10 cellular contexts compared by ENCODE assay signal in the genomic region with DNA sequence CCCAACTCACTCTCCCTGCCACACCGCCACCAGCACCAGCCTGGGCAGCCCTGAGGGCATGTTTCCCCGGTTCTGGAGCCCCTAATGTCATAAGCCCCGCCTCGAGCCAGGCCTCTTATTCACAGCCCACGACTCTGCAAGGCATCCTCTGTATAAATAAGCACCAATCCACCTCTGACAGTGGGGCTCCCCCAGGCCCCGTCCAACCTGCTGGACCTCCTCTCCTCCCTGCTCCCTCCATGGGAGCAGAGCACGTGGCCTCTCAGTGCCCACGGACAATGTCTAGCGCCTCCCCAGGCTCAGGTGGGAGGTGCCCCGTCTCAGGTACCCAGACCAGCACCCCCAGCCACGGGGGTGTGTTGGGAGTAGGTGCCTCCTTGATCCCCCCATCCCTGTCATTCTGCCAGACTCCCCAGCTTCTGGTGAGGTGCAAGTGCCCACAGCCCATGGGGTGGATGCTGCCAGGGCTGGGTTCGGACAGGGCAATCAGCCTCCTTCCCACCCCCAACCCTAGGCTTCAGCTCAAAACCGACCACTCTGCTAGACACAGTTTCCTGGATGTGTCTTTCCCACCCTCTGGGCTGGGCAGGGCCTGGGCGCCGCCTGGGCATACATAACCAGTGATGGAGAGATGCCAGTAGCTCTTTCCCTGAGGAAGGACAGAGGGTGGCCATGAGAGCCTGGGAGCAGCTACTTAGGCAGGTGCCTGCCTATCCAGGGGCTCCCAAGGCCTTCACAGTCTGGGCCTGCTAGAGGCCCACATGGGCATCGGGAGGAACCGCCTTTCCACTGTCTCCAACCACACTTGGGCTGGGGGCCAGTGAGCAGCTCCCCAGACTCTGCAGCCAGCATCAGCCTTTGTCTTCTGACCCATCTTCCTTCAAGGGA. TPM values are rescaled to one million over a fixed set of nuclear protein-coding genes. Genes with fewer than 3 reads are reported as not detected.
DNase-seq lines count a peak whose midpoint lies in the region; ATAC-seq and TF ChIP-seq lines count a peak whose summit lies in the region.
"Had no signal": no experiment of that assay in that cellular context is flagged by ENCODE, and none has a peak within 500 bp of the region (broad histone marks: within the 10 kb centered on the region; RNA-seq: fewer than 3 reads in every experiment).

No MANE protein-coding gene starts in this region.

- WGBS in hepatocyte (ENCODE audit: low lambda C conversion rate, missing lambda C conversion rate), result 50% methylated on average over 17 of the region's 17 CpGs

- H3K9me3 ChIP-seq in OCI-LY7 (ENCODE audit: low read length) (no peaks in the 10 kb centered on the region), hepatocyte (ENCODE audit: low read depth) (no peaks in the 10 kb centered on the region)

- H3K36me3 ChIP-seq in OCI-LY7 (ENCODE audit: insufficient read depth, low read length) (no peaks in the 10 kb centered on the region), hepatocyte (replicated peaks; ENCODE audit: insufficient read depth, low read depth) (no peaks in the 10 kb centered on the region)

- no peaks in the 10 kb centered on the region for H3K9me3 Mint-ChIP-seq in activated naive CD4-positive, alpha-beta T cell treated with anti-CD3 and anti-CD28 coated beads, Interleukin-2, amount 50 U/mL, for 24 hours
- peaks cover 3% of the 10 kb centered on the region in 2 donors for H3K9me3 Mint-ChIP-seq in stimulated activated naive B cell treated with anti-CD40 and anti-IgM and Interleukin-4, amounts not matched to agents 10 μg/mL and 1 μg/mL and 100 μg/mL, for 72 hours

- CTCF ChIA-PET in OCI-LY7 (lab: Charles Lee; ENCODE audit: unreplicated experiment), result interaction anchor here (0.6 to 1.2 kb wide), 2 partner anchors 21 to 126 kb away, joined by 3 to 4 read pairs; no protein-coding TSS in a partner anchor

- ATAC-seq in stimulated activated naive B cell treated with anti-CD40 and anti-IgM and Interleukin-4, amounts not matched to agents 10 μg/mL and 1 μg/mL and 100 μg/mL, for 72 hours (replicated peaks), result no peak
- ATAC-seq in HG03135 (IDR thresholded peaks at IDR 0.05; ENCODE audit: unreplicated experiment), result no peak

- H3K4me1 ChIP-seq in OCI-LY7 (ENCODE audit: insufficient read depth, low read length, poor library complexity, severe bottlenecking) (peaks cover 18% of the 10 kb centered on the region), hepatocyte (ENCODE audit: insufficient read depth) (peaks cover 4% of the 10 kb centered on the region)

- DNase-seq in activated naive CD4-positive, alpha-beta T cell treated with Interleukin-2 at 50 U/mL for 16 hours, result no peak
- DNase-seq in OCI-LY7 (ENCODE audit: low spot score), result peak; percentile 33
- peak; percentile 36 for DNase-seq in hepatocyte (ENCODE audit: low spot score)
- DNase-seq in stimulated activated naive B cell treated with anti-CD40 and anti-IgM and Interleukin-4, amounts not matched to agents 10 μg/mL and 1 μg/mL and 100 μg/mL, for 72 hours, result no peak
- no peak for DNase-seq in stimulated activated CD8-positive, alpha-beta memory T cell treated with anti-CD3 and anti-CD28 coated beads, Interleukin-4, amount 100 ng/mL, for 48 hours
- DNase-seq in HUDEP-2 (lab: John Stamatoyannopoulos, UW; ENCODE audit: unreplicated experiment in 76 of 76), result no peak

- POLR2A ChIA-PET in OCI-LY7 (lab: Charles Lee), result interaction anchor here (0.6 kb wide), 1 partner anchor 35 kb away, joined by 4 read pairs; no protein-coding TSS in a partner anchor

- H3K36me3 Mint-ChIP-seq in activated naive CD4-positive, alpha-beta T cell treated with anti-CD3 and anti-CD28 coated beads, Interleukin-2, amount 50 U/mL, for 24 hours, result no peaks in the 10 kb centered on the region
- H3K36me3 Mint-ChIP-seq in stimulated activated naive B cell treated with anti-CD40 and anti-IgM and Interleukin-4, amounts not matched to agents 10 μg/mL and 1 μg/mL and 100 μg/mL, for 72 hours, result peaks cover 3 to 4% of the 10 kb centered on the region in 2 donors

- peak; percentile 62 for TF ChIP-seq CTCF in OCI-LY7 (conservative IDR thresholded peaks at IDR 0.05; ENCODE audit: low read length)
- TF ChIP-seq CTCF in hepatocyte (IDR thresholded peaks at IDR 0.05; ENCODE audit: poor library complexity), result peak; percentile 10

- peak overlapping the region; percentile 35 for H3K27ac Mint-ChIP-seq in activated naive CD4-positive, alpha-beta T cell treated with anti-CD3 and anti-CD28 coated beads, Interleukin-2, amount 50 U/mL, for 24 hours
- no peak overlapping the region for H3K27ac Mint-ChIP-seq in stimulated activated naive B cell treated with anti-CD40 and anti-IgM and Interleukin-4, amounts not matched to agents 10 μg/mL and 1 μg/mL and 100 μg/mL, for 72 hours

- H3K27ac ChIP-seq in OCI-LY7 (ENCODE audit: low read depth, low read length, poor library complexity, severe bottlenecking) (no peak overlapping the region), hepatocyte (no peak overlapping the region)

- H3K9me2 ChIP-seq in OCI-LY7 (ENCODE audit: insufficient read depth, low read length) (no peaks in the 10 kb centered on the region), hepatocyte (replicated peaks; ENCODE audit: insufficient read depth) (no peaks in the 10 kb centered on the region)

- peaks cover 19% of the 10 kb centered on the region for H3K27me3 ChIP-seq in hepatocyte

- BruUV-seq in OCI-LY7 (replicated peaks; lab: Mats Ljungman, UMichigan), result no TSS peak

- H4K20me1 ChIP-seq in OCI-LY7 (ENCODE audit: insufficient read depth, low read length) (no peaks in the 10 kb centered on the region), hepatocyte (ENCODE audit: insufficient read depth, poor library complexity, severe bottlenecking) (no peaks in the 10 kb centered on the region)

- H3K4me2 ChIP-seq in OCI-LY7 (ENCODE audit: low read length), result peak overlapping the region; percentile 79
- peak overlapping the region; percentile 97 for H3K4me2 ChIP-seq in hepatocyte

- H2AFZ ChIP-seq in OCI-LY7 (ENCODE audit: low read length) (no peak overlapping the region; the same call in 1 of the 2 replicates), hepatocyte (no peak overlapping the region)

- peaks cover 23% of the 10 kb centered on the region for H3K27me3 Mint-ChIP-seq in activated naive CD4-positive, alpha-beta T cell treated with anti-CD3 and anti-CD28 coated beads, Interleukin-2, amount 50 U/mL, for 24 hours
- peaks cover 38 to 60% of the 10 kb centered on the region in 2 donors for H3K27me3 Mint-ChIP-seq in stimulated activated naive B cell treated with anti-CD40 and anti-IgM and Interleukin-4, amounts not matched to agents 10 μg/mL and 1 μg/mL and 100 μg/mL, for 72 hours

- peaks cover 16% of the 10 kb centered on the region for H3K4me1 Mint-ChIP-seq in activated naive CD4-positive, alpha-beta T cell treated with anti-CD3 and anti-CD28 coated beads, Interleukin-2, amount 50 U/mL, for 24 hours
- H3K4me1 Mint-ChIP-seq in stimulated activated naive B cell treated with anti-CD40 and anti-IgM and Interleukin-4, amounts not matched to agents 10 μg/mL and 1 μg/mL and 100 μg/mL, for 72 hours, result peaks cover 28 to 44% of the 10 kb centered on the region in 2 donors

- H3K4me3 ChIP-seq in OCI-LY7 (ENCODE audit: low read depth, low read length, poor library complexity, severe bottlenecking), result peak overlapping the region; percentile 70
- no peak overlapping the region for H3K4me3 ChIP-seq in hepatocyte

- H3K79me2 ChIP-seq in OCI-LY7 (ENCODE audit: insufficient read depth, low read depth, low read length) (no peaks in the 10 kb centered on the region), hepatocyte (no peaks in the 10 kb centered on the region)

- intact Hi-C loops in OCI-LY7 (cut with micrococcal nuclease; ENCODE audit: unreplicated experiment), result loop anchor here (2.0 kb wide), 1 partner anchor 125 kb away; no protein-coding TSS in a partner anchor

- peak overlapping the region; percentile 74 for H3K4me3 Mint-ChIP-seq in activated naive CD4-positive, alpha-beta T cell treated with anti-CD3 and anti-CD28 coated beads, Interleukin-2, amount 50 U/mL, for 24 hours
- H3K4me3 Mint-ChIP-seq in stimulated activated naive B cell treated with anti-CD40 and anti-IgM and Interleukin-4, amounts not matched to agents 10 μg/mL and 1 μg/mL and 100 μg/mL, for 72 hours, result peak overlapping the region; percentile 75 to 79

RNA-seq across cellular contexts. Expression of gene ADRA2B, which starts 1.6 kb away (rescaled TPM):
- total RNA-seq in OCI-LY7 (2014; rRNA removed; shearing (Covaris generic)), result 0.06 TPM in 1 of 2 replicates, not detected in the other
- total RNA-seq in OCI-LY7 (2022) (0.11 TPM in 1 of 2 replicates, not detected in the other), hepatocyte (0.56 and 0.87 TPM in 2 replicates)
- 0.66 TPM in 1 of 2 replicates, not detected in the other for polyA plus RNA-seq in hepatocyte
- total RNA-seq: endothelial cell of umbilical vein had no signal
- polyA plus RNA-seq: endothelial cell of umbilical vein, neural cell had no signal

RNA-seq across cellular contexts. Expression of gene ASTL, which starts 20.4 kb away (rescaled TPM):
- 0.46 TPM in 1 of 2 replicates, not detected in the other for total RNA-seq in OCI-LY7 (2014; rRNA removed; shearing (Covaris generic))
- total RNA-seq in OCI-LY7 (2022), result 0.49 TPM in 1 of 2 replicates, not detected in the other
- not detected in 2 replicates for total RNA-seq in hepatocyte
- not detected in 2 replicates for polyA plus RNA-seq in hepatocyte
- total RNA-seq: endothelial cell of umbilical vein had no signal
- polyA plus RNA-seq: endothelial cell of umbilical vein, neural cell had no signal

RNA-seq across cellular contexts. Expression of gene DUSP2, which starts 27.3 kb away (rescaled TPM):
- 94.7 and 110 TPM in 2 replicates for total RNA-seq in OCI-LY7 (2014; rRNA removed; shearing (Covaris generic))
- 31.2 and 37.3 TPM in 2 replicates for total RNA-seq in OCI-LY7 (2022)
- 7.2 and 11.3 TPM in 2 replicates for total RNA-seq in hepatocyte
- 17.0 and 24.0 TPM in 2 replicates for polyA plus RNA-seq in hepatocyte

Comparison
In these comparisons a context has a peak if more than half of its experiments do, and no peak if none do; other contexts are left out.
1. DNase-seq: peak in OCI-LY7 (single experiment) and hepatocyte (single experiment); none in activated naive CD4-positive, alpha-beta T cell treated with Interleukin-2 at 50 U/mL for 16 hours (single experiment), stimulated activated naive B cell treated with anti-CD40 and anti-IgM and Interleukin-4, amounts not matched to agents 10 μg/mL and 1 μg/mL and 100 μg/mL, for 72 hours (single experiment), stimulated activated CD8-positive, alpha-beta memory T cell treated with anti-CD3 and anti-CD28 coated beads, Interleukin-4, amount 100 ng/mL, for 48 hours (single experiment) and HUDEP-2 (0 of 76).